24 cellular contexts compared by ENCODE assay signal in genomic region chr1:2375923-2376260, GRCh38.
"Had no signal": no experiment of that assay in that cellular context is flagged by ENCODE, and none has a peak within 500 bp of the region (broad histone marks: within the 10 kb centered on the region; RNA-seq: fewer than 3 reads in every experiment).

No MANE protein-coding gene starts in this region.

- DNase-seq: activated CD4-positive, alpha-beta T cell treated with anti-CD3 and anti-CD28 coated beads for 48 hours; activated CD4-positive, alpha-beta T cell treated with anti-CD3 and anti-CD28 coated beads, Interleukin-2, amount 50 U/mL, for 4 hours; activated CD4-positive, CD25-positive, alpha-beta regulatory T cell treated with anti-CD3 and anti-CD28 coated beads, Interleukin-2, amount 50 U/mL, for 72 hours; activated CD8-positive, alpha-beta memory T cell treated with anti-CD3 and anti-CD28 coated beads, Interleukin-2, amount 50 U/mL, for 48 hours; activated CD8-positive, alpha-beta T cell treated with anti-CD3 and anti-CD28 coated beads, Interleukin-2, amount 10 ng/mL, durations not matched to agents 7 days and 5 days; activated naive CD4-positive, alpha-beta T cell treated with anti-CD3 and anti-CD28 coated beads, Interleukin-2, amount 50 U/mL, for 16 hours; activated naive CD8-positive, alpha-beta T cell treated with anti-CD3 and anti-CD28 coated beads, Interleukin-2, amount 10 ng/mL, durations not matched to agents 7 days and 5 days; activated T-cell treated with anti-CD3 and anti-CD28 coated beads, Interleukin-2, amount 50 U/mL, for 1 hour; anterior cingulate cortex; Karpas-422; MM.1S; NCI-H1105; NCI-H1436; NCI-H1694 treated with DMSO at 0.1 percent for 48 hours; NCI-H2081; NCI-H446; NCI-H524; SIG-M5; T-helper 9 cell had no signal

- H3K27ac Mint-ChIP-seq: activated CD8-positive, alpha-beta T cell treated with anti-CD3 and anti-CD28 coated beads, Interleukin-2, amount 10 ng/mL, durations not matched to agents 7 days and 5 days; activated naive CD8-positive, alpha-beta T cell treated with anti-CD3 and anti-CD28 coated beads, Interleukin-2, amount 10 ng/mL, durations not matched to agents 7 days and 5 days; T-helper 17 cell; WTC11 had no signal

- H3K4me3 Mint-ChIP-seq: activated CD8-positive, alpha-beta T cell treated with anti-CD3 and anti-CD28 coated beads, Interleukin-2, amount 10 ng/mL, durations not matched to agents 7 days and 5 days; activated naive CD8-positive, alpha-beta T cell treated with anti-CD3 and anti-CD28 coated beads, Interleukin-2, amount 10 ng/mL, durations not matched to agents 7 days and 5 days; T-helper 17 cell; WTC11 had no signal

- H3K27ac ChIP-seq: adrenal gland, Peyer's patch, RWPE1 had no signal

- H3K9me3 Mint-ChIP-seq: activated naive CD8-positive, alpha-beta T cell treated with anti-CD3 and anti-CD28 coated beads, Interleukin-2, amount 10 ng/mL, durations not matched to agents 7 days and 5 days; WTC11 had no signal

- H3K36me3 Mint-ChIP-seq: activated naive CD8-positive, alpha-beta T cell treated with anti-CD3 and anti-CD28 coated beads, Interleukin-2, amount 10 ng/mL, durations not matched to agents 7 days and 5 days had no signal

- H3K4me3 ChIP-seq: adrenal gland, Peyer's patch had no signal

- H3K4me1 ChIP-seq: adrenal gland, Peyer's patch had no signal

- H3K27me3 Mint-ChIP-seq: activated naive CD8-positive, alpha-beta T cell treated with anti-CD3 and anti-CD28 coated beads, Interleukin-2, amount 10 ng/mL, durations not matched to agents 7 days and 5 days; T-helper 17 cell had no signal

- H3K36me3 ChIP-seq: adrenal gland, Peyer's patch had no signal

- ATAC-seq: activated CD8-positive, alpha-beta T cell treated with anti-CD3 and anti-CD28 coated beads, Interleukin-2, amount 10 ng/mL, durations not matched to agents 7 days and 5 days; T-helper 17 cell; WTC11 had no signal

- H3K27me3 ChIP-seq: adrenal gland, Peyer's patch had no signal

- H3K9me3 ChIP-seq: adrenal gland, Peyer's patch had no signal

- H3K4me1 Mint-ChIP-seq: activated naive CD8-positive, alpha-beta T cell treated with anti-CD3 and anti-CD28 coated beads, Interleukin-2, amount 10 ng/mL, durations not matched to agents 7 days and 5 days; T-helper 17 cell; WTC11 had no signal
